Comparison of ENCODE assay signal across 14 cellular contexts in the genomic region with DNA sequence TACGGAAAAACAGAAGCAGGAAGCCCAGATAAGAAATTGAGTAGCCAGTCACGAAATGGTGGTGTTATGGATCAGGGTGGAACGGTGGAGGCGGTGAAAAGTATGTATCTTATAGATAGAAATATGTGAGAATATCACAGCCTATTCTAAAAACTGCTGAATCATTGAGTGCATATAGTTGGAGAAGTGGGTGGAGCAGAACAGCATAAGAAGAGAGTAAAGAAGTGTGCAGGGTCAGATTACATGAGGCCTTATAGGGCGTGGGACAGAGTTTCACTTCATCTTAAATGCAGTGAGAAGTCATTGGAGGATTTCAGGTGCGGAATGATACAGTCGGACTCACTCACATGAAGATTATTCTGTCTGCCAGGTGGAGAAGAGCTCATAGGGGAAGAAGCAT.
DNase-seq lines count a peak whose midpoint lies in the region; ATAC-seq and TF ChIP-seq lines count a peak whose summit lies in the region.
"Had no signal": no experiment of that assay in that cellular context is flagged by ENCODE, and none has a peak within 500 bp of the region (broad histone marks: within the 10 kb centered on the region; RNA-seq: fewer than 3 reads in every experiment).

No MANE protein-coding gene starts in this region.

- DNase-seq in DMS53 (lab: John Stamatoyannopoulos, UW) (peak; percentile 63), MV-4-11 (lab: John Stamatoyannopoulos, UW) (peak; percentile 7), SK-N-SH (no peak), iris pigment epithelial cell (ENCODE audit: low read depth) (peak; percentile 20), OCI-LY7 (ENCODE audit: low spot score) (no peak), heart left ventricle (no peak)
- DNase-seq in stimulated activated naive CD8-positive, alpha-beta T cell treated with anti-CD3 and anti-CD28 coated beads, Interleukin-15, Interleukin-2, amounts not matched to agents 100 U/mL and 50 U/mL, for 24 hours = no peak
- DNase-seq: CD8-positive, alpha-beta memory T cell; H9; NCI-H1436; NCI-H2107; NCI-H748 treated with DMSO at 0.1 percent for 48 hours; RPMI8226; SJCRH30 had no signal

- WGBS in SK-N-SH (ENCODE audit: low lambda C conversion rate) = 45% methylated on average over 7 of the region's 7 CpGs
- WGBS in heart left ventricle, 4 donors = 75 to 84% (median 82%) methylated on average over 7 of the region's 7 CpGs

- H3K79me2 ChIP-seq in SK-N-SH (ENCODE audit: insufficient read depth) (no peaks in the 10 kb centered on the region), OCI-LY7 (ENCODE audit: insufficient read depth, low read depth, low read length) (no peaks in the 10 kb centered on the region)

- no peak overlapping the region for H3K9ac ChIP-seq in SK-N-SH

- no peak overlapping the region for H3K4me3 ChIP-seq in SK-N-SH (ENCODE audit: low read depth in 2 of 2, low read length in 1 of 2)
- no peak overlapping the region for H3K4me3 ChIP-seq in OCI-LY7 (ENCODE audit: low read depth, low read length, poor library complexity, severe bottlenecking)
- H3K4me3 ChIP-seq in heart left ventricle = no peak overlapping the region
- H3K4me3 ChIP-seq: SJCRH30 had no signal

- H2AFZ ChIP-seq in SK-N-SH (ENCODE audit: low read depth) = no peak overlapping the region
- H2AFZ ChIP-seq in OCI-LY7 (ENCODE audit: low read length) = no peak overlapping the region

- H3K9me2 ChIP-seq in SK-N-SH (no peaks in the 10 kb centered on the region), OCI-LY7 (ENCODE audit: insufficient read depth, low read length) (no peaks in the 10 kb centered on the region)

- H4K20me1 ChIP-seq in SK-N-SH (ENCODE audit: insufficient read depth) = no peaks in the 10 kb centered on the region
- no peaks in the 10 kb centered on the region for H4K20me1 ChIP-seq in OCI-LY7 (ENCODE audit: insufficient read depth, low read length)

- TF ChIP-seq CTCF in SK-N-SH (IDR thresholded peaks at IDR 0.05) (no peak), OCI-LY7 (conservative IDR thresholded peaks at IDR 0.05; ENCODE audit: low read length) (no peak), heart left ventricle (IDR thresholded peaks at IDR 0.05) (no peak)

- no TSS peak for BruUV-seq in OCI-LY7 (replicated peaks; lab: Mats Ljungman, UMichigan)

- no peak for TF ChIP-seq EP300 in SK-N-SH (IDR thresholded peaks at IDR 0.05; ENCODE audit: borderline replicate concordance in 1 of 2, low read depth in 1 of 2, low read length in 1 of 2)

- H3K27ac ChIP-seq in SK-N-SH (ENCODE audit: low read depth in 2 of 2, low read length in 1 of 2) = peak overlapping the region in 1 of 2 experiments; percentile 69; a peak in 2 of 4 replicates
- no peak overlapping the region for H3K27ac ChIP-seq in OCI-LY7 (ENCODE audit: low read depth, low read length, poor library complexity, severe bottlenecking)
- H3K27ac ChIP-seq in heart left ventricle = no peak overlapping the region
- H3K27ac ChIP-seq: SJCRH30 had no signal

- H3K27me3 ChIP-seq in SK-N-SH (ENCODE audit: insufficient read depth) (no peaks in the 10 kb centered on the region), heart left ventricle (no peaks in the 10 kb centered on the region)
- H3K27me3 ChIP-seq: SJCRH30 had no signal

- ATAC-seq in stimulated activated naive CD8-positive, alpha-beta T cell treated with anti-CD3 and anti-CD28 coated beads, Interleukin-15, Interleukin-2, amounts not matched to agents 100 U/mL and 50 U/mL, for 24 hours = no peak
- ATAC-seq in heart left ventricle = no peak

- TF ChIP-seq POLR2A in heart left ventricle (IDR thresholded peaks at IDR 0.05) = no peak

- H3F3A ChIP-seq in SK-N-SH (replicated peaks; ENCODE audit: insufficient read depth) = no peaks in the 10 kb centered on the region

- no peak for TF ChIP-seq RAD21 in SK-N-SH (IDR thresholded peaks at IDR 0.05; ENCODE audit: low read length)

- H3K9me3 ChIP-seq in SK-N-SH (no peaks in the 10 kb centered on the region), OCI-LY7 (ENCODE audit: low read length) (no peaks in the 10 kb centered on the region), heart left ventricle (no peaks in the 10 kb centered on the region)
- H3K9me3 ChIP-seq: SJCRH30 had no signal

- peak overlapping the region; percentile 32; the same call in 1 of the 2 replicates for H3K4me2 ChIP-seq in SK-N-SH
- H3K4me2 ChIP-seq in OCI-LY7 (ENCODE audit: low read length) = no peak overlapping the region

- H3K36me3 ChIP-seq in SK-N-SH (replicated peaks in 1 of 2; ENCODE audit: control insufficient read depth in 1 of 2, insufficient read depth in 2 of 2, low read length in 1 of 2) (no peaks in the 10 kb centered on the region), OCI-LY7 (ENCODE audit: insufficient read depth, low read length) (no peaks in the 10 kb centered on the region), heart left ventricle (no peaks in the 10 kb centered on the region)
- H3K36me3 ChIP-seq: SJCRH30 had no signal

- POLR2A ChIA-PET in SK-N-SH (lab: Yijun Ruan, JAX) (no interaction called here), OCI-LY7 (lab: Charles Lee) (no interaction called here)

- H3K4me1 ChIP-seq in SK-N-SH (ENCODE audit: control insufficient read depth in 1 of 2, insufficient read depth in 2 of 2, low read depth in 1 of 2, low read length in 1 of 2) = peaks cover 0 to 6% of the 10 kb centered on the region in 2 experiments; a peak in 1 of 4 replicates
- no peaks in the 10 kb centered on the region for H3K4me1 ChIP-seq in OCI-LY7 (ENCODE audit: insufficient read depth, low read length, poor library complexity, severe bottlenecking)
- peaks cover 0 to 6% (median 0%) of the 10 kb centered on the region in 12 donors for H3K4me1 ChIP-seq in heart left ventricle

- CTCF ChIA-PET in SK-N-SH (lab: Yijun Ruan, JAX) (no interaction called here), OCI-LY7 (lab: Charles Lee; ENCODE audit: unreplicated experiment) (no interaction called here)

- intact Hi-C loops in OCI-LY7 (cut with micrococcal nuclease; ENCODE audit: unreplicated experiment) = no loop called here
- intact Hi-C loops in heart left ventricle (cut with DNase I) = no loop called here

TF ChIP-seq in SK-N-SH, 30 proteins besides CTCF, POLR2A, EP300 and RAD21:
- no peak for TF ChIP-seq GATA2 (CRISPR knock-in tag; IDR thresholded peaks at IDR 0.05)
- TF ChIP-seq RXRA (IDR thresholded peaks at IDR 0.05; ENCODE audit: borderline replicate concordance, low read depth) = no peak
- TF ChIP-seq, protein P1, sequence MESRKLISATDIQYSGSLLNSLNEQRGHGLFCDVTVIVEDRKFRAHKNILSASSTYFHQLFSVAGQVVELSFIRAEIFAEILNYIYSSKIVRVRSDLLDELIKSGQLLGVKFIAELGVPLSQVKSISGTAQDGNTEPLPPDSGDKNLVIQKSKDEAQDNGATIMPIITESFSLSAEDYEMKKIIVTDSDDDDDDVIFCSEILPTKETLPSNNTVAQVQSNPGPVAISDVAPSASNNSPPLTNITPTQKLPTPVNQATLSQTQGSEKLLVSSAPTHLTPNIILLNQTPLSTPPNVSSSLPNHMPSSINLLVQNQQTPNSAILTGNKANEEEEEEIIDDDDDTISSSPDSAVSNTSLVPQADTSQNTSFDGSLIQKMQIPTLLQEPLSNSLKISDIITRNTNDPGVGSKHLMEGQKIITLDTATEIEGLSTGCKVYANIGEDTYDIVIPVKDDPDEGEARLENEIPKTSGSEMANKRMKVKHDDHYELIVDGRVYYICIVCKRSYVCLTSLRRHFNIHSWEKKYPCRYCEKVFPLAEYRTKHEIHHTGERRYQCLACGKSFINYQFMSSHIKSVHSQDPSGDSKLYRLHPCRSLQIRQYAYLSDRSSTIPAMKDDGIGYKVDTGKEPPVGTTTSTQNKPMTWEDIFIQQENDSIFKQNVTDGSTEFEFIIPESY (IDR thresholded peaks at IDR 0.05; ENCODE audit: borderline replicate concordance, low read depth) = no peak
- no peak for TF ChIP-seq MEF2A (IDR thresholded peaks at IDR 0.05; ENCODE audit: borderline replicate concordance, low read depth)
- TF ChIP-seq SMC3 (IDR thresholded peaks at IDR 0.05; ENCODE audit: low read depth, low read length) = no peak
- TF ChIP-seq CHD2 (IDR thresholded peaks at IDR 0.05; ENCODE audit: low read length, partially characterized antibody) = no peak
- no peak for TF ChIP-seq SIN3A (IDR thresholded peaks at IDR 0.05; ENCODE audit: borderline replicate concordance, low read depth, low read length)
- TF ChIP-seq FOXM1 (IDR thresholded peaks at IDR 0.05; ENCODE audit: low read depth) = no peak
- no peak for TF ChIP-seq POLR2AphosphoS5 (IDR thresholded peaks at IDR 0.05; ENCODE audit: low read depth, low read length)
- no peak for TF ChIP-seq NFIC (IDR thresholded peaks at IDR 0.05; ENCODE audit: borderline replicate concordance)
- no peak for TF ChIP-seq TAF1 (IDR thresholded peaks at IDR 0.05; ENCODE audit: borderline replicate concordance, low read depth, low read length)
- no peak for TF ChIP-seq FOXJ3 (CRISPR knock-in tag; IDR thresholded peaks at IDR 0.05)
- no peak for TF ChIP-seq JUND (IDR thresholded peaks at IDR 0.05)
- TF ChIP-seq FOSL2 (IDR thresholded peaks at IDR 0.05; ENCODE audit: borderline replicate concordance, low read depth) = no peak
- TF ChIP-seq EZH2phosphoT487 (IDR thresholded peaks at IDR 0.05; ENCODE audit: borderline replicate concordance, low read depth) = no peak
- TF ChIP-seq TCF12 (IDR thresholded peaks at IDR 0.05) = no peak

Comparison
In these comparisons a context has a peak if more than half of its experiments do, and no peak if none do; other contexts are left out.
1. DNase-seq: peak in DMS53 (single experiment), MV-4-11 (single experiment) and iris pigment epithelial cell (single experiment); none in SK-N-SH (single experiment), OCI-LY7 (single experiment), stimulated activated naive CD8-positive, alpha-beta T cell treated with anti-CD3 and anti-CD28 coated beads, Interleukin-15, Interleukin-2, amounts not matched to agents 100 U/mL and 50 U/mL, for 24 hours (single experiment) and heart left ventricle (0 of 5).